ENCODE assay signal across 8 cellular contexts in the genomic region with DNA sequence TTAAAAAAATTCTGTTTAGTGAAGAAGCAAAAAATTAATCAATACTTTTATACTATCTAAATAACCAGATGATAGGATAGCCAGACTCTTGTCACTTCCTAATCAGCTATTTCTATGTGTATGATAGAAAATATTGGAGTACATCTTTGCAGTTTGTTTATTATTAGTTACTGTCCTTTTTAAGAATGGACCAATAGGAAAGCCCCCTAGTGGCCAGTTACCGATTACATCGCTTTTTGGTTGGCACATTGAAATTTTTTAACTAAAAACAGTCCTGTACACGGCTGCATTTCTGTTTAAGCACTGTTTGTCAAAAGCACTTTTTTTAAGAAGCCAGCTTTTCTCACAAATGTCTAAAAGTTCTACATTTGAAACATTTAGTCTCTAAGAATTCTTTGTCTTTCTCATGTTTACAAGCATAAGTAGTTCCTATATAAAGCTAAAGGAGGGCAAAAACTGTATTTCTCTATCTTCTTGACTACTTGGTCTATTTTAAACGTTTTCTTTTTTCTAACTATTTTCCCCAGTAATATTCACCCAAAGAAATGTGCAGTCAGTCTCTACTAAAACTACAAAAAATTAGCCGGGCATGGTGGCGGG.
DNase-seq lines count a peak whose midpoint lies in the region; ATAC-seq and TF ChIP-seq lines count a peak whose summit lies in the region.

No MANE protein-coding gene starts in this region.

- no peak overlapping the region for H3K27ac ChIP-seq in CD4-positive, alpha-beta T cell (ENCODE audit: low read depth, low read length)
- H3K27ac ChIP-seq in SJCRH30 = no peak overlapping the region

- peak overlapping the region; percentile 48 for H3K9ac ChIP-seq in skeletal muscle satellite cell (ENCODE audit: low read depth, low read length)

- H3K9me3 Mint-ChIP-seq in CD4-positive, alpha-beta T cell = peaks cover 2% of the 10 kb centered on the region

- H3K27ac Mint-ChIP-seq in CD4-positive, alpha-beta T cell = no peak overlapping the region

- no peak for DNase-seq in CD4-positive, alpha-beta T cell
- DNase-seq in HAP-1 (ENCODE audit: low spot score in 2 of 2) = peak; percentile 49 to 65
- peak; percentile 22 to 62 for DNase-seq in SJCRH30
- peak; percentile 71 for DNase-seq in fibroblast of peridontal ligament (ENCODE audit: extremely low read depth)

- H3K27me3 Mint-ChIP-seq in CD4-positive, alpha-beta T cell = no peaks in the 10 kb centered on the region

- POLR2A ChIA-PET in CD4-positive, alpha-beta T cell (lab: Charles Lee) = no interaction called here

- H3K36me3 Mint-ChIP-seq in CD4-positive, alpha-beta T cell (ENCODE audit: low read depth) = no peaks in the 10 kb centered on the region

- TF ChIP-seq CTCF in CD4-positive, alpha-beta T cell (IDR thresholded peaks at IDR 0.05) = peak; percentile 47

- no peak overlapping the region for H3K4me2 ChIP-seq in skeletal muscle satellite cell (ENCODE audit: low read length)

- no peaks in the 10 kb centered on the region for H3K27me3 ChIP-seq in CD4-positive, alpha-beta T cell (ENCODE audit: control insufficient read depth, insufficient read depth, low read length)
- no peaks in the 10 kb centered on the region; the same call in 1 of the 2 replicates for H3K27me3 ChIP-seq in HAP-1 (ENCODE audit: low read depth)
- no peaks in the 10 kb centered on the region for H3K27me3 ChIP-seq in SJCRH30
- H3K27me3 ChIP-seq in skeletal muscle satellite cell (ENCODE audit: control insufficient read depth, insufficient read depth, low read length) = no peaks in the 10 kb centered on the region

- H3K36me3 ChIP-seq in HAP-1 (replicated peaks) (no peaks in the 10 kb centered on the region), SJCRH30 (no peaks in the 10 kb centered on the region), skeletal muscle satellite cell (ENCODE audit: insufficient read depth, low read length) (no peaks in the 10 kb centered on the region)

- in situ Hi-C loops in HAP-1 (cut with MboI; ENCODE audit: low sequenced_read_pairs) = no loop called here

- H3K4me3 Mint-ChIP-seq in CD4-positive, alpha-beta T cell = no peak overlapping the region

- H3K4me3 ChIP-seq in HAP-1 = no peak overlapping the region
- H3K4me3 ChIP-seq in SJCRH30 = no peak overlapping the region
- H3K4me3 ChIP-seq in skeletal muscle satellite cell (ENCODE audit: low read length) = no peak overlapping the region

- no peak for ATAC-seq in CD4-positive, alpha-beta T cell (ENCODE audit: poor library complexity)
- ATAC-seq in HG02588 (IDR thresholded peaks at IDR 0.05; ENCODE audit: unreplicated experiment) = no peak
- no peak for ATAC-seq in HG02884 (IDR thresholded peaks at IDR 0.05; ENCODE audit: unreplicated experiment)
- ATAC-seq in GM19351 (IDR thresholded peaks at IDR 0.05; ENCODE audit: unreplicated experiment) = no peak

- no peaks in the 10 kb centered on the region for H3K4me1 ChIP-seq in HAP-1
- no peaks in the 10 kb centered on the region for H3K4me1 ChIP-seq in SJCRH30
- H3K4me1 ChIP-seq in skeletal muscle satellite cell (ENCODE audit: control insufficient read depth, insufficient read depth, low read length) = peaks cover 15% of the 10 kb centered on the region

- H3K4me1 Mint-ChIP-seq in CD4-positive, alpha-beta T cell (ENCODE audit: low read depth) = no peaks in the 10 kb centered on the region

- no peaks in the 10 kb centered on the region for H3K9me3 ChIP-seq in CD4-positive, alpha-beta T cell (ENCODE audit: control insufficient read depth, low read length)
- no peaks in the 10 kb centered on the region for H3K9me3 ChIP-seq in HAP-1
- H3K9me3 ChIP-seq in SJCRH30 (replicated peaks) = no peaks in the 10 kb centered on the region
- no peaks in the 10 kb centered on the region for H3K9me3 ChIP-seq in skeletal muscle satellite cell (replicated peaks; ENCODE audit: low read length)

- CTCF ChIA-PET in CD4-positive, alpha-beta T cell (lab: Charles Lee) = no interaction called here

- intact Hi-C loops in CD4-positive, alpha-beta T cell (cut with DNase I, micrococcal nuclease) = loop anchor here in 1 of 2 experiments (10.0 kb wide), 1 partner anchor 56 kb away; no protein-coding TSS in a partner anchor

Comparison
In these comparisons a context has a peak if more than half of its experiments do, and no peak if none do; other contexts are left out.
1. DNase-seq: peak in HAP-1 (2 of 2), SJCRH30 (2 of 2) and fibroblast of peridontal ligament (single experiment); none in CD4-positive, alpha-beta T cell (0 of 10).